Comparison of ENCODE assay signal across 24 cellular contexts in the genomic region with DNA sequence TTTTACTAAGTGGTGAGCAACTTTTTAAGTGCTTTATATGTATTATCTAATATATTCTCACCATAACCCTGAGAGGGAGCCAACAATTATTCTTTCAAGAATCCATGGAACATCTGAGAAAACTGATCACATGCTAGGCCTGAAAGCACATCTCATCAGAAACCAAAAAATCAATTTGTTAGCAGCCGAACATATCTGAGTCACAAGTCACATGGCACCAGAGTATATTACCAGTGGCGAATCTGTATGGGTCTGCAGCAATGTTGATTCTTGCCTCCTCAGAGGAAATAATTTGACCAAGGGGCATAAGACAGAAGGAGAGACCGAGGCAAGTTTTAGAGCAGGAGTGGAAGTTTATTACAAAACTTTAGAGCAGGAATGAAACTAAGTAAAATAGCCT.
"Had no signal": no experiment of that assay in that cellular context is flagged by ENCODE, and none has a peak within 500 bp of the region (broad histone marks: within the 10 kb centered on the region; RNA-seq: fewer than 3 reads in every experiment).

No MANE protein-coding gene starts in this region.

- H3K9me3 ChIP-seq: ovary, prostate gland, transverse colon, vagina had no signal

- H3K4me1 Mint-ChIP-seq: activated B cell treated with CpG ODN at 0.5 μM for 24 hours; activated CD4-positive, alpha-beta T cell treated with anti-CD3 and anti-CD28 coated beads for 36 hours; activated T-helper 17 cell treated with anti-CD3 and anti-CD28 coated beads, Interleukin-2, amount 50 U/mL, for 72 hours; natural killer cell; T-cell had no signal

- H3K36me3 Mint-ChIP-seq: activated naive CD4-positive, alpha-beta T cell treated with anti-CD3 and anti-CD28 coated beads, Interleukin-2, amount 50 U/mL, for 72 hours; brain; natural killer cell; T-cell had no signal

- H3K27me3 ChIP-seq: ovary, transverse colon, vagina had no signal

- H3K4me3 Mint-ChIP-seq: activated B cell treated with CpG ODN at 0.5 μM for 24 hours; activated CD4-positive, alpha-beta T cell treated with anti-CD3 and anti-CD28 coated beads for 36 hours; activated T-cell treated with anti-CD3 and anti-CD28 coated beads, Interleukin-2, amount 50 U/mL, for 24 hours; activated T-helper 17 cell treated with anti-CD3 and anti-CD28 coated beads, Interleukin-2, amount 50 U/mL, for 72 hours; brain; dendritic cell treated with granulocyte-macrophage colony-stimulating factor and Interleukin-4, amounts not matched to agents 40 ng/mL and 50 ng/mL, for 4 days; natural killer cell; T-cell had no signal

- H3K27me3 Mint-ChIP-seq: brain had no signal

- H3K27ac ChIP-seq: ovary, prostate gland, transverse colon, vagina had no signal

- H3K36me3 ChIP-seq: ovary, prostate gland, transverse colon, vagina had no signal

- H3K27ac Mint-ChIP-seq: activated B cell treated with CpG ODN at 0.5 μM for 24 hours; activated CD4-positive, alpha-beta T cell treated with anti-CD3 and anti-CD28 coated beads for 36 hours; activated naive CD4-positive, alpha-beta T cell treated with anti-CD3 and anti-CD28 coated beads, Interleukin-2, amount 50 U/mL, for 72 hours; activated T-cell treated with anti-CD3 and anti-CD28 coated beads, Interleukin-2, amount 50 U/mL, for 24 hours; activated T-helper 17 cell treated with anti-CD3 and anti-CD28 coated beads, Interleukin-2, amount 50 U/mL, for 72 hours; dendritic cell treated with granulocyte-macrophage colony-stimulating factor and Interleukin-4, amounts not matched to agents 40 ng/mL and 50 ng/mL, for 4 days; natural killer cell; T-cell had no signal

- DNase-seq: activated B cell treated with CpG ODN at 0.5 μM for 24 hours; activated CD4-positive, alpha-beta T cell treated with anti-CD3 and anti-CD28 coated beads for 36 hours; activated CD4-positive, alpha-beta T cell treated with anti-CD3 and anti-CD28 coated beads, Interleukin-2, amount 50 U/mL, for 4 hours; activated CD8-positive, alpha-beta memory T cell treated with anti-CD3 and anti-CD28 coated beads for 24 hours; activated CD8-positive, alpha-beta memory T cell treated with anti-CD3 and anti-CD28 coated beads, Interleukin-2, amount 50 U/mL, for 4 hours; activated T-cell treated with anti-CD3 and anti-CD28 coated beads, Interleukin-2, amount 50 U/mL, for 24 hours; aorta; caudate nucleus; effector CD4-positive, alpha-beta T cell; natural killer cell; ovary; stimulated activated CD4-positive, alpha-beta T cell treated with anti-CD3 and anti-CD28 coated beads, Interleukin-12 subunit alpha, Interleukin-12 subunit beta, amount 100 ng/mL, for 4 hours; stimulated activated CD4-positive, alpha-beta T cell treated with anti-CD3 and anti-CD28 coated beads, Interleukin-4, amount 100 ng/mL, for 4 hours; stimulated activated naive CD8-positive, alpha-beta T cell treated with anti-CD3 and anti-CD28 coated beads, Interleukin-15, Interleukin-2, amounts not matched to agents 100 U/mL and 50 U/mL, for 24 hours; substantia nigra; T-cell; transverse colon had no signal

- H3K4me1 ChIP-seq: prostate gland, vagina had no signal

- H3K4me3 ChIP-seq: lung, ovary, prostate gland, transverse colon, vagina had no signal

- H3K9me3 Mint-ChIP-seq: activated B cell treated with CpG ODN at 0.5 μM for 24 hours; activated naive CD4-positive, alpha-beta T cell treated with anti-CD3 and anti-CD28 coated beads, Interleukin-2, amount 50 U/mL, for 72 hours; activated T-cell treated with anti-CD3 and anti-CD28 coated beads, Interleukin-2, amount 50 U/mL, for 24 hours; activated T-helper 17 cell treated with anti-CD3 and anti-CD28 coated beads, Interleukin-2, amount 50 U/mL, for 72 hours; dendritic cell treated with granulocyte-macrophage colony-stimulating factor and Interleukin-4, amounts not matched to agents 40 ng/mL and 50 ng/mL, for 4 days; natural killer cell; T-cell had no signal
